In genomic region chr1:67532452-67533216, GRCh38 we compare ENCODE assay signal across 1 cellular context.
TF ChIP-seq lines count a peak whose summit lies in the region.

No MANE protein-coding gene starts in this region.

TF ChIP-seq in HepG2, 621 proteins besides CTCF, POLR2A, EP300 and RAD21 (continued from another document and continues in another):
- TF ChIP-seq FOXP4 (CRISPR knock-in tag; IDR thresholded peaks at IDR 0.05) (no peak), HMGXB3 (CRISPR knock-in tag; IDR thresholded peaks at IDR 0.05; ENCODE audit: borderline replicate concordance) (0 out of 2 replicates have a peak, but pooled peaks have one; percentile 42), SALL2 (CRISPR knock-in tag; IDR thresholded peaks at IDR 0.05) (no peak), DPF2 (CRISPR knock-in tag; IDR thresholded peaks at IDR 0.05; ENCODE audit: borderline replicate concordance, low read depth) (no peak), MTA3 (CRISPR knock-in tag; IDR thresholded peaks at IDR 0.05) (no peak), AFF4 (CRISPR knock-in tag; IDR thresholded peaks at IDR 0.05) (no peak), USF2 (IDR thresholded peaks at IDR 0.05; ENCODE audit: low read depth, low read length) (no peak), USF2 (CRISPR knock-in tag; IDR thresholded peaks at IDR 0.05; ENCODE audit: borderline replicate concordance) (no peak), BHLHE40 (IDR thresholded peaks at IDR 0.05; ENCODE audit: low read length) (no peak), SNAI1 (CRISPR knock-in tag; IDR thresholded peaks at IDR 0.05; ENCODE audit: borderline replicate concordance) (no peak), ZNF816 (CRISPR knock-in tag; IDR thresholded peaks at IDR 0.05; ENCODE audit: borderline replicate concordance) (peak; percentile 50; the same call in 1 of the 2 replicates), ZNF577 (CRISPR knock-in tag; IDR thresholded peaks at IDR 0.05; ENCODE audit: borderline replicate concordance, low read depth) (no peak), HNRNPL (IDR thresholded peaks at IDR 0.05; ENCODE audit: low read depth, low read length) (no peak), ZNF30 (CRISPR knock-in tag; IDR thresholded peaks at IDR 0.05) (no peak), ATF2 (CRISPR knock-in tag; IDR thresholded peaks at IDR 0.05) (no peak), FOSL2 (CRISPR knock-in tag; IDR thresholded peaks at IDR 0.05) (0 out of 2 replicates have a peak, but pooled peaks have one; percentile 18), ESRRA (CRISPR knock-in tag; IDR thresholded peaks at IDR 0.05; ENCODE audit: low read depth) (no peak), ERF (CRISPR knock-in tag; IDR thresholded peaks at IDR 0.05) (no peak), SRY (CRISPR knock-in tag; IDR thresholded peaks at IDR 0.05) (no peak), HMG20A (CRISPR knock-in tag; IDR thresholded peaks at IDR 0.05; ENCODE audit: borderline replicate concordance) (no peak), ZKSCAN8 (CRISPR knock-in tag; IDR thresholded peaks at IDR 0.05; ENCODE audit: borderline replicate concordance) (0 out of 2 replicates have a peak, but pooled peaks have one; percentile 46), SMC3 (IDR thresholded peaks at IDR 0.05; ENCODE audit: low read length) (peak; percentile 86), ZNF567 (CRISPR knock-in tag; IDR thresholded peaks at IDR 0.05; ENCODE audit: borderline replicate concordance) (no peak), ZNF558 (CRISPR knock-in tag; IDR thresholded peaks at IDR 0.05; ENCODE audit: borderline replicate concordance) (no peak), ZNF207 (IDR thresholded peaks at IDR 0.05; ENCODE audit: borderline replicate concordance) (no peak), MXD1 (CRISPR knock-in tag; IDR thresholded peaks at IDR 0.05) (no peak), ZNF629 (CRISPR knock-in tag; conservative IDR thresholded peaks at IDR 0.05) (0 out of 2 replicates have a peak, but pooled peaks have one; percentile 0), BCL3 (CRISPR knock-in tag; IDR thresholded peaks at IDR 0.05) (0 out of 2 replicates have a peak, but pooled peaks have one; percentile 30), HES4 (CRISPR knock-in tag; IDR thresholded peaks at IDR 0.05; ENCODE audit: borderline replicate concordance) (no peak), DMAP1 (CRISPR knock-in tag; IDR thresholded peaks at IDR 0.05) (no peak), ZBTB34 (CRISPR knock-in tag; IDR thresholded peaks at IDR 0.05) (no peak), HNF4G (IDR thresholded peaks at IDR 0.05; ENCODE audit: borderline replicate concordance, low read depth, low read length) (no peak), HNF4G (CRISPR knock-in tag; IDR thresholded peaks at IDR 0.05; ENCODE audit: borderline replicate concordance, low read depth) (no peak), KMT2B (CRISPR knock-in tag; IDR thresholded peaks at IDR 0.05) (no peak), IKZF5 (CRISPR knock-in tag; IDR thresholded peaks at IDR 0.05) (0 out of 2 replicates have a peak, but pooled peaks have one; percentile 31), ZNF768 (CRISPR knock-in tag; IDR thresholded peaks at IDR 0.05) (no peak), MTF2 (CRISPR knock-in tag; IDR thresholded peaks at IDR 0.05; ENCODE audit: borderline replicate concordance) (no peak), GATAD2A (CRISPR knock-in tag; IDR thresholded peaks at IDR 0.05) (0 out of 2 replicates have a peak, but pooled peaks have one; percentile 11), ZZZ3 (CRISPR knock-in tag; IDR thresholded peaks at IDR 0.05; ENCODE audit: borderline replicate concordance) (no peak), CHD4 (IDR thresholded peaks at IDR 0.05; ENCODE audit: borderline replicate concordance, low read length) (peak; percentile 65; the same call in 1 of the 2 replicates), SRSF1 (optimal IDR thresholded peaks at IDR 0.05; ENCODE audit: low read depth, low read length) (no peak), ZNF652 (CRISPR knock-in tag; IDR thresholded peaks at IDR 0.05; ENCODE audit: borderline replicate concordance, low read depth) (peak; percentile 93)
